In genomic region chr3:156673732-156674045, GRCh38 we compare ENCODE assay signal across 8 cellular contexts. TPM values are rescaled to one million over a fixed set of nuclear protein-coding genes. Genes with fewer than 3 reads are reported as not detected.
DNase-seq lines count a peak whose midpoint lies in the region; ATAC-seq and TF ChIP-seq lines count a peak whose summit lies in the region.

No MANE protein-coding gene starts in this region.

- H3K9me2 ChIP-seq in DOHH2 (replicated peaks; ENCODE audit: control insufficient read depth, low read length) = no peaks in the 10 kb centered on the region

- in situ Hi-C loops in GM13976 (cut with MboI; ENCODE audit: low sequenced_read_pairs, unreplicated experiment) = loop anchor here (10.0 to 25.0 kb wide), 2 partner anchors 461 to 511 kb away; no protein-coding TSS in a partner anchor

- peaks cover 42% of the 10 kb centered on the region for H3K36me3 ChIP-seq in DOHH2 (ENCODE audit: control insufficient read depth, low read length)
- H3K36me3 ChIP-seq in SJCRH30 = peaks cover 6% of the 10 kb centered on the region; the same call in 1 of the 2 replicates
- H3K36me3 ChIP-seq in esophagus squamous epithelium = peaks cover 4 to 13% (median 9%) of the 10 kb centered on the region in 3 donors
- no peaks in the 10 kb centered on the region for H3K36me3 ChIP-seq in prostate gland

- TF ChIP-seq POLR2A in esophagus squamous epithelium (IDR thresholded peaks at IDR 0.05) (no peak), prostate gland (IDR thresholded peaks at IDR 0.05) (no peak)

- H3F3A ChIP-seq in DOHH2 (ENCODE audit: control insufficient read depth, insufficient read depth) = peaks cover 6% of the 10 kb centered on the region

- TF ChIP-seq CTCF in DOHH2 (IDR thresholded peaks at IDR 0.05; ENCODE audit: low read depth, low read length, poor library complexity, severe bottlenecking) (no peak), esophagus squamous epithelium (IDR thresholded peaks at IDR 0.05) (no peak), prostate gland (IDR thresholded peaks at IDR 0.05) (no peak), GM13976 (IDR thresholded peaks at IDR 0.05; ENCODE audit: borderline replicate concordance, control extremely low read depth, extremely low read depth, insufficient read depth, missing control alignments) (no peak)

- peak overlapping the region; percentile 81 for H3K27ac ChIP-seq in DOHH2 (ENCODE audit: low read depth, low read length)
- H3K27ac ChIP-seq in SJCRH30 = no peak overlapping the region
- peak overlapping the region; percentile 97 to 99 (median 98) for H3K27ac ChIP-seq in esophagus squamous epithelium
- H3K27ac ChIP-seq in prostate gland = peak overlapping the region; percentile 96 to 98

- H3K4me1 ChIP-seq in DOHH2 (ENCODE audit: control insufficient read depth, low read length) (peaks cover 36% of the 10 kb centered on the region), SJCRH30 (no peaks in the 10 kb centered on the region; the same call in 1 of the 2 replicates), esophagus squamous epithelium (peaks cover 11 to 37% (median 21%) of the 10 kb centered on the region in 3 donors), prostate gland (replicated peaks) (peaks cover 3% of the 10 kb centered on the region)

- intact Hi-C loops in esophagus squamous epithelium (cut with DNase I) (loop anchor here (2.0 to 10.0 kb wide), 4 partner anchors 119 to 465 kb away; partner anchors contain the start of genes LEKR1 and SSR3), prostate gland (cut with DNase I) (loop anchor here (1.0 to 5.0 kb wide), 6 partner anchors 118 to 521 kb away; partner anchors contain the start of gene SSR3)

- H3K4me3 ChIP-seq in DOHH2 (ENCODE audit: low read length) (peak overlapping the region; percentile 91), SJCRH30 (peak overlapping the region; percentile 68), esophagus squamous epithelium (peak overlapping the region; percentile 86 to 98 (median 92)), prostate gland (peak overlapping the region; percentile 88 to 94)

- H3K9me3 ChIP-seq in DOHH2 (ENCODE audit: control insufficient read depth, insufficient read depth, low read length) = no peaks in the 10 kb centered on the region
- no peaks in the 10 kb centered on the region for H3K9me3 ChIP-seq in SJCRH30 (replicated peaks)
- no peaks in the 10 kb centered on the region for H3K9me3 ChIP-seq in esophagus squamous epithelium
- no peaks in the 10 kb centered on the region for H3K9me3 ChIP-seq in prostate gland

- no peaks in the 10 kb centered on the region for H3K27me3 ChIP-seq in DOHH2 (ENCODE audit: control insufficient read depth, low read length)
- no peaks in the 10 kb centered on the region for H3K27me3 ChIP-seq in SJCRH30
- no peaks in the 10 kb centered on the region for H3K27me3 ChIP-seq in esophagus squamous epithelium
- H3K27me3 ChIP-seq in prostate gland (replicated peaks; ENCODE audit: insufficient read depth) = no peaks in the 10 kb centered on the region

- peak overlapping the region; percentile 72 for H3K4me2 ChIP-seq in DOHH2 (ENCODE audit: low read length)

- H3K79me2 ChIP-seq in DOHH2 (ENCODE audit: control insufficient read depth, low read length) = peaks cover 43% of the 10 kb centered on the region

- ATAC-seq in GM21360 (IDR thresholded peaks at IDR 0.05; ENCODE audit: unreplicated experiment) = no peak
- ATAC-seq in GM21390 (IDR thresholded peaks at IDR 0.05; ENCODE audit: unreplicated experiment) = no peak

- WGBS in esophagus squamous epithelium, 2 donors = 6 to 17% methylated on average over 8 to 9 of the region's 10 CpGs
- 12% methylated on average over 10 of the region's 10 CpGs for WGBS in prostate gland

- H4K20me1 ChIP-seq in DOHH2 (ENCODE audit: control insufficient read depth, insufficient read depth, low read depth, low read length) = peaks cover 31% of the 10 kb centered on the region

- DNase-seq in SJCRH30 = no peak
- DNase-seq in esophagus squamous epithelium (lab: John Stamatoyannopoulos, UW) = no peak
- DNase-seq in prostate gland (ENCODE audit: low spot score) = no peak
- DNase-seq in hepatic stellate cell (ENCODE audit: low spot score) = no peak
- no peak for DNase-seq in GM13976 (ENCODE audit: low spot score)

RNA-seq across cellular contexts. Expression of gene TIPARP, which starts 0.7 kb away (rescaled TPM):
- 29.0 and 31.2 TPM in 2 replicates for total RNA-seq in SJCRH30 (2014; rRNA removed; shearing (Covaris generic))
- total RNA-seq in esophagus squamous epithelium = 10 to 100 TPM; 28.0 to 40.4 (median 38.0) TPM
- total RNA-seq in prostate gland = 10 to 100 TPM; 31.9 to 52.0 TPM
